ENCODE assay signal across 8 cellular contexts in genomic region chr12:76020731-76021672, GRCh38. TPM values are rescaled to one million over a fixed set of nuclear protein-coding genes. Genes with fewer than 3 reads are reported as not detected.
DNase-seq lines count a peak whose midpoint lies in the region; ATAC-seq, FAIRE-seq and TF ChIP-seq lines count a peak whose summit lies in the region.

No MANE protein-coding gene starts in this region.

- intact Hi-C loops in vagina (cut with DNase I) = no loop called here

- peak; percentile 69 for FAIRE-seq in TTC549 (lab: Jason Lieb, UNC)

- H3K27ac ChIP-seq in neutrophil (peak overlapping the region; percentile 84), vagina (peak overlapping the region; percentile 51)

- no peaks in the 10 kb centered on the region for H3K36me3 ChIP-seq in neutrophil
- H3K36me3 ChIP-seq in vagina = no peaks in the 10 kb centered on the region

- H3K4me1 ChIP-seq in neutrophil (ENCODE audit: control insufficient read depth in 1 of 2, insufficient read depth in 1 of 2, low read depth in 1 of 2, low read length in 1 of 2) = peaks cover 34 to 37% of the 10 kb centered on the region in 2 experiments
- H3K4me1 ChIP-seq in vagina = peaks cover 11% of the 10 kb centered on the region

- H3K9me3 ChIP-seq in neutrophil (no peaks in the 10 kb centered on the region), vagina (no peaks in the 10 kb centered on the region)

- TF ChIP-seq CTCF in neutrophil (IDR thresholded peaks at IDR 0.05) (no peak), vagina (IDR thresholded peaks at IDR 0.05) (no peak)

- peak; percentile 49 for ATAC-seq in HG03460 (IDR thresholded peaks at IDR 0.05; ENCODE audit: unreplicated experiment)

- peak; percentile 42 for DNase-seq in NK-92 treated with Interleukin-12 subunit alpha and Interleukin-12 subunit beta, amount 100 ng/mL, for 24 hours (lab: John Stamatoyannopoulos, UW)
- no peak for DNase-seq in NK-92 (lab: John Stamatoyannopoulos, UW; ENCODE audit: unreplicated experiment)
- peak; percentile 82 for DNase-seq in dedifferentiated amniotic fluid mesenchymal stem cell (ENCODE audit: extremely low spot score)
- DNase-seq in vagina (ENCODE audit: extremely low spot score in 2 of 2) = no peak
- DNase-seq in middle frontal gyrus (ENCODE audit: extremely low spot score, low spot score) = no peak

- H3K27me3 ChIP-seq in neutrophil = no peaks in the 10 kb centered on the region
- H3K27me3 ChIP-seq in vagina = no peaks in the 10 kb centered on the region

- no peak for TF ChIP-seq POLR2A in vagina (IDR thresholded peaks at IDR 0.05)

- H3K4me3 ChIP-seq in neutrophil (ENCODE audit: low read depth in 1 of 2, low read length in 1 of 2) (peak overlapping the region in 1 of 2 experiments; percentile 31), vagina (no peak overlapping the region)

RNA-seq across cellular contexts. Expression of gene PHLDA1, which starts 10.6 kb away (rescaled TPM):
- 40.3 TPM for total RNA-seq in vagina

Comparison
In these comparisons a context has a peak if more than half of its experiments do, and no peak if none do; other contexts are left out.
1. DNase-seq: peak in NK-92 treated with Interleukin-12 subunit alpha and Interleukin-12 subunit beta, amount 100 ng/mL, for 24 hours (single experiment) and dedifferentiated amniotic fluid mesenchymal stem cell (single experiment); none in NK-92 (single experiment), vagina (0 of 2) and middle frontal gyrus (single experiment).